Comparison of ENCODE assay signal across 24 cellular contexts in genomic region chr2:147222506-147222905, GRCh38.
DNase-seq lines count a peak whose midpoint lies in the region; ATAC-seq and TF ChIP-seq lines count a peak whose summit lies in the region.
"Had no signal": no experiment of that assay in that cellular context is flagged by ENCODE, and none has a peak within 500 bp of the region (broad histone marks: within the 10 kb centered on the region; RNA-seq: fewer than 3 reads in every experiment).

No MANE protein-coding gene starts in this region.

- H3K27ac Mint-ChIP-seq in endodermal cell, result peak overlapping the region; percentile 57
- H3K27ac Mint-ChIP-seq: activated B cell treated with CpG ODN at 0.5 μM for 24 hours; activated CD8-positive, alpha-beta T cell treated with anti-CD3 and anti-CD28 coated beads, Interleukin-2, amount 10 ng/mL, durations not matched to agents 7 days and 5 days; activated naive CD4-positive, alpha-beta T cell treated with anti-CD3 and anti-CD28 coated beads, Interleukin-2, amount 50 U/mL, for 24 hours; B cell; effector memory CD8-positive, alpha-beta T cell had no signal

- H3K4me3 ChIP-seq in endodermal cell (ENCODE audit: low read length), result peak overlapping the region; percentile 26
- H3K4me3 ChIP-seq: GM23248, PC-9, SJSA1, tibial artery had no signal

- peaks cover 4% of the 10 kb centered on the region for H3K36me3 Mint-ChIP-seq in endodermal cell (ENCODE audit: low read depth)

- peaks cover 21% of the 10 kb centered on the region for H3K4me1 Mint-ChIP-seq in endodermal cell
- H3K4me1 Mint-ChIP-seq: activated B cell treated with CpG ODN at 0.5 μM for 24 hours; activated naive CD4-positive, alpha-beta T cell treated with anti-CD3 and anti-CD28 coated beads, Interleukin-2, amount 50 U/mL, for 24 hours; B cell had no signal

- H3K9me3 ChIP-seq in endodermal cell (ENCODE audit: control insufficient read depth, low read length), result peaks cover 32% of the 10 kb centered on the region
- H3K9me3 ChIP-seq: Caco-2, SJSA1, tibial artery had no signal

- H3K9me3 Mint-ChIP-seq in endodermal cell, result peaks cover 21% of the 10 kb centered on the region

- ATAC-seq in GM18519 (IDR thresholded peaks at IDR 0.05; ENCODE audit: low FRiP score, unreplicated experiment) (peak; percentile 47), GM19372 (IDR thresholded peaks at IDR 0.05; ENCODE audit: low read depth, unreplicated experiment) (peak; percentile 51), HG02938 (IDR thresholded peaks at IDR 0.05; ENCODE audit: unreplicated experiment) (peak; percentile 71)
- ATAC-seq: activated CD8-positive, alpha-beta T cell treated with anti-CD3 and anti-CD28 coated beads, Interleukin-2, amount 10 ng/mL, durations not matched to agents 7 days and 5 days; effector memory CD8-positive, alpha-beta T cell; HepG2; sciatic nerve had no signal

- no peaks in the 10 kb centered on the region for H3K27me3 Mint-ChIP-seq in endodermal cell (ENCODE audit: insufficient read depth)
- H3K27me3 Mint-ChIP-seq: activated B cell treated with CpG ODN at 0.5 μM for 24 hours; B cell; effector memory CD8-positive, alpha-beta T cell had no signal

- H3K27me3 ChIP-seq in endodermal cell (ENCODE audit: control insufficient read depth, insufficient read depth, low read length, poor library complexity, severe bottlenecking), result no peaks in the 10 kb centered on the region
- H3K27me3 ChIP-seq: SJSA1, tibial artery had no signal

- H3K27ac ChIP-seq in endodermal cell (ENCODE audit: low read depth, low read length), result no peak overlapping the region
- H3K27ac ChIP-seq: GM23248, PC-9, SJSA1, tibial artery had no signal

- H3K4me1 ChIP-seq in endodermal cell (ENCODE audit: control insufficient read depth, insufficient read depth, low read length), result peaks cover 3% of the 10 kb centered on the region
- H3K4me1 ChIP-seq: Caco-2, SJSA1, tibial artery had no signal

- no peak overlapping the region for H3K9ac ChIP-seq in endodermal cell (ENCODE audit: extremely low read depth, low read length, poor library complexity, severe bottlenecking)
- H3K9ac ChIP-seq: GM23248 had no signal

- DNase-seq in endodermal cell (no peak), AG08396 (ENCODE audit: low spot score) (no peak), SW 1271 (lab: John Stamatoyannopoulos, UW) (no peak), NCI-H1092 (lab: John Stamatoyannopoulos, UW) (no peak)
- DNase-seq in activated CD4-positive, alpha-beta T cell treated with anti-CD3 and anti-CD28 coated beads, Interleukin-2, amount 50 U/mL, for 4 hours, result no peak
- DNase-seq: activated B cell treated with CpG ODN at 0.5 μM for 24 hours; activated CD8-positive, alpha-beta T cell treated with anti-CD3 and anti-CD28 coated beads, Interleukin-2, amount 10 ng/mL, durations not matched to agents 7 days and 5 days; activated T-cell treated with anti-CD3 and anti-CD28 coated beads, Interleukin-2, amount 50 U/mL, for 48 hours; Caco-2; effector memory CD8-positive, alpha-beta T cell; GM23248; NCI-H524 treated with DMSO at 0.1 percent for 48 hours; PC-9; stimulated activated naive CD4-positive, alpha-beta T cell; T-helper 2 cell; tibial artery had no signal

- H3K36me3 ChIP-seq in endodermal cell (ENCODE audit: control insufficient read depth, insufficient read depth, low read length), result no peaks in the 10 kb centered on the region
- H3K36me3 ChIP-seq: SJSA1, tibial artery had no signal

- TF ChIP-seq CTCF in endodermal cell (conservative IDR thresholded peaks at IDR 0.05), result no peak

- H3K4me3 Mint-ChIP-seq in endodermal cell, result no peak overlapping the region
- H3K4me3 Mint-ChIP-seq: activated B cell treated with CpG ODN at 0.5 μM for 24 hours; activated CD8-positive, alpha-beta T cell treated with anti-CD3 and anti-CD28 coated beads, Interleukin-2, amount 10 ng/mL, durations not matched to agents 7 days and 5 days; activated naive CD4-positive, alpha-beta T cell treated with anti-CD3 and anti-CD28 coated beads, Interleukin-2, amount 50 U/mL, for 24 hours; B cell; effector memory CD8-positive, alpha-beta T cell had no signal
